In genomic region chr4:15690020-15690809, GRCh38 we compare ENCODE assay signal across 9 cellular contexts. TPM values are rescaled to one million over a fixed set of nuclear protein-coding genes. Genes with fewer than 3 reads are reported as not detected.
DNase-seq lines count a peak whose midpoint lies in the region; ATAC-seq and TF ChIP-seq lines count a peak whose summit lies in the region.
"Had no signal": no experiment of that assay in that cellular context is flagged by ENCODE, and none has a peak within 500 bp of the region (broad histone marks: within the 10 kb centered on the region; RNA-seq: fewer than 3 reads in every experiment).

No MANE protein-coding gene starts in this region.

- no peaks in the 10 kb centered on the region for H3K9me3 ChIP-seq in lower lobe of right lung

- intact Hi-C loops in lower lobe of right lung (cut with DNase I): no loop called here

- peaks cover 22% of the 10 kb centered on the region for H3K4me1 ChIP-seq in lower lobe of right lung

- no peak overlapping the region for H3K4me3 ChIP-seq in lower lobe of right lung

- ATAC-seq in lower lobe of right lung (peak; percentile 67), GM18517 (IDR thresholded peaks at IDR 0.05; ENCODE audit: unreplicated experiment) (no peak), HG02973 (IDR thresholded peaks at IDR 0.05; ENCODE audit: unreplicated experiment) (no peak)

- H3K36me3 ChIP-seq in lower lobe of right lung: peaks cover 24% of the 10 kb centered on the region

- no peaks in the 10 kb centered on the region for H3K27me3 ChIP-seq in lower lobe of right lung (ENCODE audit: low read depth)

- H3K27ac ChIP-seq in lower lobe of right lung: no peak overlapping the region

- TF ChIP-seq CTCF in lower lobe of right lung (IDR thresholded peaks at IDR 0.05): no peak

- peak; percentile 86 for DNase-seq in AML-193 (lab: John Stamatoyannopoulos, UW)
- DNase-seq in NCI-H1048 (lab: John Stamatoyannopoulos, UW): peak; percentile 24
- DNase-seq in dermis blood vessel endothelial cell: peak; percentile 94
- no peak for DNase-seq in lower lobe of right lung
- no peak for DNase-seq in NCI-H524 treated with DMSO at 0.1 percent for 48 hours (lab: John Stamatoyannopoulos, UW)
- no peak for DNase-seq in activated CD4-positive, alpha-beta T cell treated with anti-CD3 and anti-CD28 coated beads, Interleukin-2, amount 50 U/mL, for 4 hours
- DNase-seq: DMS79 had no signal

RNA-seq across cellular contexts. Expression of gene FAM200B, which starts 8.6 kb away (rescaled TPM):
- 33.0 and 44.6 TPM in 2 replicates for total RNA-seq in dermis blood vessel endothelial cell
- 35.3 TPM for total RNA-seq in lower lobe of right lung

RNA-seq across cellular contexts. Expression of gene BST1, which starts 12.7 kb away (rescaled TPM):
- total RNA-seq in dermis blood vessel endothelial cell (41.0 and 49.0 TPM in 2 replicates), lower lobe of right lung (17.8 TPM)

RNA-seq across cellular contexts. Expression of gene FBXL5, which starts 35.1 kb away (rescaled TPM):
- total RNA-seq in dermis blood vessel endothelial cell (109 and 156 TPM in 2 replicates), lower lobe of right lung (113 TPM)

Comparison
In these comparisons a context has a peak if more than half of its experiments do, and no peak if none do; other contexts are left out.
1. DNase-seq: peak in AML-193 (2 of 2), NCI-H1048 (single experiment) and dermis blood vessel endothelial cell (single experiment); none in lower lobe of right lung (single experiment), NCI-H524 treated with DMSO at 0.1 percent for 48 hours (single experiment) and activated CD4-positive, alpha-beta T cell treated with anti-CD3 and anti-CD28 coated beads, Interleukin-2, amount 50 U/mL, for 4 hours (0 of 2).
2. ATAC-seq: peak in lower lobe of right lung (2 of 2); none in GM18517 (single experiment) and HG02973 (single experiment).